ENCODE assay signal across 1 cellular context in the genomic region with DNA sequence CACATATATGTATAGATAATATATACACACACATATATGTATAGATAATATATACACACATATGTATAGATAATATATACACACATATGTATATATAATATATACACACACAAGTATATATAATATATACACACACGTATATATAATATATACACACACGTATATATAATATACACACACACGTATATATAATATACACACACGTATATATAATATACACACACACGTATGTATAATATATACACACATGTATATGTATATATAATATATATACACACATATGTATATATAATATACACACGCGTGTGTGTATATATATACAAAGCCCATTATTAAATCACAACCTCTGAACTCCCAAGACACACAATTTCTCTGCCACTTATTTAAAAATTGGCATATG.
TF ChIP-seq lines count a peak whose summit lies in the region.

No MANE protein-coding gene starts in this region.

TF ChIP-seq in K562, 482 proteins besides CTCF, POLR2A, EP300 and RAD21 (continued from another document):
- no peak for TF ChIP-seq ARID3A (IDR thresholded peaks at IDR 0.05; ENCODE audit: borderline replicate concordance, low read depth, low read length)
- no peak for TF ChIP-seq BDP1 (IDR thresholded peaks at IDR 0.05; ENCODE audit: insufficient read depth, insufficient read length)
- TF ChIP-seq ZNF583 (CRISPR knock-in tag; IDR thresholded peaks at IDR 0.05), result no peak
- no peak for TF ChIP-seq KDM1A (IDR thresholded peaks at IDR 0.05)
- 0 out of 2 replicates have a peak, but pooled peaks have one; percentile 69 for TF ChIP-seq SLC30A9 (CRISPR knock-in tag; IDR thresholded peaks at IDR 0.05)
- TF ChIP-seq, protein P1, sequence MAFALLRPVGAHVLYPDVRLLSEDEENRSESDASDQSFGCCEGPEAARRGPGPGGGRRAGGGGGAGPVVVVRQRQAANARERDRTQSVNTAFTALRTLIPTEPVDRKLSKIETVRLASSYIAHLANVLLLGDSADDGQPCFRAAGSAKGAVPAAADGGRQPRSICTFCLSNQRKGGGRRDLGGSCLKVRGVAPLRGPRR (CRISPR knock-in tag; IDR thresholded peaks at IDR 0.05), result no peak
- TF ChIP-seq HDAC8 (tag; IDR thresholded peaks at IDR 0.05), result no peak
- TF ChIP-seq SREBF1 (IDR thresholded peaks at IDR 0.05; ENCODE audit: borderline replicate concordance, low read depth, low read length), result no peak
- no peak for TF ChIP-seq POLR2AphosphoS5 (IDR thresholded peaks at IDR 0.05; ENCODE audit: control insufficient read depth, insufficient read depth, low read depth, low read length)
- TF ChIP-seq MEF2D (tag; conservative IDR thresholded peaks at IDR 0.05; ENCODE audit: low read depth), result no peak
- TF ChIP-seq ZNF707 (CRISPR knock-in tag; conservative IDR thresholded peaks at IDR 0.05), result peak; percentile 66; the same call in 1 of the 2 replicates
- peak; percentile 49 for TF ChIP-seq NFIX (CRISPR knock-in tag; IDR thresholded peaks at IDR 0.05; ENCODE audit: low read depth)
- TF ChIP-seq, protein P2, sequence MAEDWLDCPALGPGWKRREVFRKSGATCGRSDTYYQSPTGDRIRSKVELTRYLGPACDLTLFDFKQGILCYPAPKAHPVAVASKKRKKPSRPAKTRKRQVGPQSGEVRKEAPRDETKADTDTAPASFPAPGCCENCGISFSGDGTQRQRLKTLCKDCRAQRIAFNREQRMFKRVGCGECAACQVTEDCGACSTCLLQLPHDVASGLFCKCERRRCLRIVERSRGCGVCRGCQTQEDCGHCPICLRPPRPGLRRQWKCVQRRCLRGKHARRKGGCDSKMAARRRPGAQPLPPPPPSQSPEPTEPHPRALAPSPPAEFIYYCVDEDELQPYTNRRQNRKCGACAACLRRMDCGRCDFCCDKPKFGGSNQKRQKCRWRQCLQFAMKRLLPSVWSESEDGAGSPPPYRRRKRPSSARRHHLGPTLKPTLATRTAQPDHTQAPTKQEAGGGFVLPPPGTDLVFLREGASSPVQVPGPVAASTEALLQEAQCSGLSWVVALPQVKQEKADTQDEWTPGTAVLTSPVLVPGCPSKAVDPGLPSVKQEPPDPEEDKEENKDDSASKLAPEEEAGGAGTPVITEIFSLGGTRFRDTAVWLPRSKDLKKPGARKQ (CRISPR knock-in tag; IDR thresholded peaks at IDR 0.05), result no peak
- TF ChIP-seq ZBTB49 (CRISPR knock-in tag; IDR thresholded peaks at IDR 0.05; ENCODE audit: borderline replicate concordance), result no peak
- 0 out of 2 replicates have a peak, but pooled peaks have one; percentile 61 for TF ChIP-seq ZNF140 (CRISPR knock-in tag; IDR thresholded peaks at IDR 0.05)
- TF ChIP-seq U2AF2 (optimal IDR thresholded peaks at IDR 0.05; ENCODE audit: low read depth, low read length), result no peak
- TF ChIP-seq JUN (IDR thresholded peaks at IDR 0.05; ENCODE audit: borderline replicate concordance, low read depth, low read length), result no peak
- TF ChIP-seq JUN (CRISPR knock-in tag; IDR thresholded peaks at IDR 0.05; ENCODE audit: borderline replicate concordance), result no peak
- TF ChIP-seq ZNF79 (CRISPR knock-in tag; IDR thresholded peaks at IDR 0.05; ENCODE audit: low read depth), result no peak
TF ChIP-seq in K562: peak in this region for 6.
